In the genomic region with DNA sequence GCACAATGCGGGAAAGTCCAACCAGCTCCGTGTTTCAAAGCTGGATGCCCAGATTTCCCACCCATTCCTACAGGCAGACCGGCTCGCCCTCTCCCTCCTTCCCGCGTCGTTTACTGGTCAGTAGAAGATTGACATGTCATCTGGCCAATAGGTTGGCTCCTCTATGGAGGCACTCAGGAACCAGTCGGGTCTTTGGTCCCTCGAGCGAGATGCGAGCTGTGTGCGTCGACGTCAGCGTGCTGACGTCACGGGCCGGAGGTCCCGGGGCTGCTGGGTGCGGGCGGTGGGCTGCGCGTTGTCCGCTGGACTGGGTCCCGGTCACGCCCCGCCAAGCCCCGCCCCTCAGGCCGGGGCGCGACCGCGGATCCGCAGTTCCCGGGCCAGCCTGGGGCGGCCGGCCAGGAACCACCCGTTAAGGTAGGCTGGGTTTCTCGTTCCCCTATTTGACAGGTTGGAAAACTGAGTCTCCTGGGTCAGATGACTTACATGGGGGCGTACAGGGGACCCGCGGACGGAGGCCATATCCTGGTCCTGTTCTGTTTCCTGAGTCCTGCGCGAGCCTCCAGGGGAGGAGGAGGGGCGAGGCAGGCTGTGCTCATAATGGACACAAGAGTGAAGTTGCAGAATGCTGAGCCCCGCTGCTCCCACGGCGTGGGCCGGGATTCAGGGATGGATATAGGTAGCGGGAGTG, we compare ENCODE assay signal across 1 cellular context.
TF ChIP-seq lines count a peak whose summit lies in the region.

A gene with protein sequence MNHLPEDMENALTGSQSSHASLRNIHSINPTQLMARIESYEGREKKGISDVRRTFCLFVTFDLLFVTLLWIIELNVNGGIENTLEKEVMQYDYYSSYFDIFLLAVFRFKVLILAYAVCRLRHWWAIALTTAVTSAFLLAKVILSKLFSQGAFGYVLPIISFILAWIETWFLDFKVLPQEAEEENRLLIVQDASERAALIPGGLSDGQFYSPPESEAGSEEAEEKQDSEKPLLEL (plus strand): TSS at position 242 of the 691 bp plus-strand sequence. CDS start 29,260 bp downstream, outside the sequence.

TF ChIP-seq in HepG2, 621 proteins besides CTCF, POLR2A, EP300 and RAD21 (continued from another document and continues in another):
- TF ChIP-seq ZBTB2 (CRISPR knock-in tag; IDR thresholded peaks at IDR 0.05; ENCODE audit: low read depth) (no peak), ZNF124 (CRISPR knock-in tag; IDR thresholded peaks at IDR 0.05) (peak; percentile 20; the same call in 1 of the 2 replicates), ZNF343 (CRISPR knock-in tag; IDR thresholded peaks at IDR 0.05) (0 out of 2 replicates have a peak, but pooled peaks have one; percentile 1), FLYWCH1 (CRISPR knock-in tag; IDR thresholded peaks at IDR 0.05) (no peak), SAP130 (CRISPR knock-in tag; IDR thresholded peaks at IDR 0.05; ENCODE audit: low read depth) (peak; percentile 84), SP4 (CRISPR knock-in tag; IDR thresholded peaks at IDR 0.05) (peak; percentile 41; the same call in 1 of the 2 replicates), HNRNPK (IDR thresholded peaks at IDR 0.05; ENCODE audit: low read depth, low read length, poor library complexity, severe bottlenecking) (no peak), MYC (CRISPR knock-in tag; IDR thresholded peaks at IDR 0.05; ENCODE audit: borderline replicate concordance) (peak; percentile 13; the same call in 1 of the 2 replicates), SNAI1 (CRISPR knock-in tag; IDR thresholded peaks at IDR 0.05; ENCODE audit: borderline replicate concordance) (no peak), ZNF670 (CRISPR knock-in tag; IDR thresholded peaks at IDR 0.05; ENCODE audit: borderline replicate concordance) (no peak), ZNF543 (CRISPR knock-in tag; IDR thresholded peaks at IDR 0.05) (peak; percentile 75; the same call in 1 of the 2 replicates), EZH2 (conservative IDR thresholded peaks at IDR 0.05; ENCODE audit: low read depth, low read length) (no peak), ZNF276 (CRISPR knock-in tag; IDR thresholded peaks at IDR 0.05; ENCODE audit: low read depth) (peak; percentile 63; the same call in 1 of the 2 replicates), PRMT3 (CRISPR knock-in tag; IDR thresholded peaks at IDR 0.05; ENCODE audit: borderline replicate concordance, low read depth) (no peak), ZNF510 (CRISPR knock-in tag; IDR thresholded peaks at IDR 0.05; ENCODE audit: low read depth) (0 out of 2 replicates have a peak, but pooled peaks have one; percentile 41), ZNF274 (CRISPR knock-in tag; IDR thresholded peaks at IDR 0.05) (0 out of 2 replicates have a peak, but pooled peaks have one; percentile 22), HIVEP1 (CRISPR knock-in tag; IDR thresholded peaks at IDR 0.05) (0 out of 2 replicates have a peak, but pooled peaks have one; percentile 25), FOXC1 (CRISPR knock-in tag; IDR thresholded peaks at IDR 0.05; ENCODE audit: borderline replicate concordance) (peak; percentile 29; the same call in 1 of the 2 replicates), RBM22 (optimal IDR thresholded peaks at IDR 0.05; ENCODE audit: low read length) (no peak), REL (CRISPR knock-in tag; conservative IDR thresholded peaks at IDR 0.05) (no peak), PHF21A (CRISPR knock-in tag; IDR thresholded peaks at IDR 0.05) (peak; percentile 37; the same call in 1 of the 2 replicates), KDM5B (CRISPR knock-in tag; IDR thresholded peaks at IDR 0.05; ENCODE audit: borderline replicate concordance) (peak; percentile 69; the same call in 1 of the 2 replicates), CHD4 (IDR thresholded peaks at IDR 0.05; ENCODE audit: borderline replicate concordance, low read length) (peak; percentile 91; the same call in 1 of the 2 replicates), KDM4B (CRISPR knock-in tag; IDR thresholded peaks at IDR 0.05) (0 out of 2 replicates have a peak, but pooled peaks have one; percentile 25), ZNF713 (CRISPR knock-in tag; IDR thresholded peaks at IDR 0.05) (no peak), ZFP62 (CRISPR knock-in tag; IDR thresholded peaks at IDR 0.05) (no peak), ZNF589 (CRISPR knock-in tag; conservative IDR thresholded peaks at IDR 0.05) (no peak), KDM1A (CRISPR knock-in tag; IDR thresholded peaks at IDR 0.05) (0 out of 2 replicates have a peak, but pooled peaks have one; percentile 53), FIP1L1 (IDR thresholded peaks at IDR 0.05; ENCODE audit: borderline replicate concordance, insufficient read depth, low read depth, low read length) (no peak), CBX1 (IDR thresholded peaks at IDR 0.05; ENCODE audit: low read depth) (no peak), KAT7 (CRISPR knock-in tag; IDR thresholded peaks at IDR 0.05; ENCODE audit: borderline replicate concordance) (peak; percentile 55; the same call in 1 of the 2 replicates), GZF1 (CRISPR knock-in tag; IDR thresholded peaks at IDR 0.05) (no peak), MTA1 (CRISPR knock-in tag; IDR thresholded peaks at IDR 0.05; ENCODE audit: borderline replicate concordance) (peak; percentile 49; the same call in 1 of the 2 replicates), HOXA7 (CRISPR knock-in tag; IDR thresholded peaks at IDR 0.05) (no peak), GATAD1 (CRISPR knock-in tag; IDR thresholded peaks at IDR 0.05) (peak; percentile 73; the same call in 1 of the 2 replicates), ZNF777 (CRISPR knock-in tag; IDR thresholded peaks at IDR 0.05) (no peak; the same call in 1 of the 2 replicates), DNMT1 (CRISPR knock-in tag; IDR thresholded peaks at IDR 0.05) (no peak), ZNF768 (CRISPR knock-in tag; IDR thresholded peaks at IDR 0.05) (no peak), FOXK2 (IDR thresholded peaks at IDR 0.05) (no peak), ZNF891 (CRISPR knock-in tag; IDR thresholded peaks at IDR 0.05) (no peak), YY1 (IDR thresholded peaks at IDR 0.05; ENCODE audit: insufficient read depth, insufficient replicate concordance, low read depth, low read length) (peak; percentile 14), PAF1 (CRISPR knock-in tag; IDR thresholded peaks at IDR 0.05) (no peak), POGK (CRISPR knock-in tag; conservative IDR thresholded peaks at IDR 0.05) (peak; percentile 76; the same call in 1 of the 2 replicates), ZSCAN22 (CRISPR knock-in tag; IDR thresholded peaks at IDR 0.05) (no peak), HMGXB4 (CRISPR knock-in tag; IDR thresholded peaks at IDR 0.05; ENCODE audit: borderline replicate concordance in 1 of 2, low read depth in 1 of 2) (peak in 1 of 2 experiments; percentile 62; a peak in 1 of 4 replicates), TCF12 (IDR thresholded peaks at IDR 0.05) (no peak), TCF12 (CRISPR knock-in tag; IDR thresholded peaks at IDR 0.05) (no peak), MAFK (conservative IDR thresholded peaks at IDR 0.05 in 1 of 2, IDR thresholded peaks at IDR 0.05 in 1 of 2; ENCODE audit: low read length in 2 of 2) (no peak), ZSCAN31 (CRISPR knock-in tag; IDR thresholded peaks at IDR 0.05; ENCODE audit: low read depth) (peak; percentile 77; the same call in 1 of the 2 replicates), ZNF235 (CRISPR knock-in tag; IDR thresholded peaks at IDR 0.05; ENCODE audit: borderline replicate concordance) (0 out of 2 replicates have a peak, but pooled peaks have one; percentile 64)
- TF ChIP-seq, protein P1, sequence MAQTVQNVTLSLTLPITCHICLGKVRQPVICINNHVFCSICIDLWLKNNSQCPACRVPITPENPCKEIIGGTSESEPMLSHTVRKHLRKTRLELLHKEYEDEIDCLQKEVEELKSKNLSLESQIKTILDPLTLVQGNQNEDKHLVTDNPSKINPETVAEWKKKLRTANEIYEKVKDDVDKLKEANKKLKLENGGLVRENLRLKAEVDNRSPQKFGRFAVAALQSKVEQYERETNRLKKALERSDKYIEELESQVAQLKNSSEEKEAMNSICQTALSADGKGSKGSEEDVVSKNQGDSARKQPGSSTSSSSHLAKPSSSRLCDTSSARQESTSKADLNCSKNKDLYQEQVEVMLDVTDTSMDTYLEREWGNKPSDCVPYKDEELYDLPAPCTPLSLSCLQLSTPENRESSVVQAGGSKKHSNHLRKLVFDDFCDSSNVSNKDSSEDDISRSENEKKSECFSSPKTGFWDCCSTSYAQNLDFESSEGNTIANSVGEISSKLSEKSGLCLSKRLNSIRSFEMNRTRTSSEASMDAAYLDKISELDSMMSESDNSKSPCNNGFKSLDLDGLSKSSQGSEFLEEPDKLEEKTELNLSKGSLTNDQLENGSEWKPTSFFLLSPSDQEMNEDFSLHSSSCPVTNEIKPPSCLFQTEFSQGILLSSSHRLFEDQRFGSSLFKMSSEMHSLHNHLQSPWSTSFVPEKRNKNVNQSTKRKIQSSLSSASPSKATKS (CRISPR knock-in tag; IDR thresholded peaks at IDR 0.05): no peak
- TF ChIP-seq, protein P2, sequence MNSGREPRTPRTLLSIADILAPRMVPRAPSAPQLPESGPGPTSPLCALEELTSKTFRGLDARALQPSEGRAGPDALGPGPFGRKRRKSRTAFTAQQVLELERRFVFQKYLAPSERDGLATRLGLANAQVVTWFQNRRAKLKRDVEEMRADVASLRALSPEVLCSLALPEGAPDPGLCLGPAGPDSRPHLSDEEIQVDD (CRISPR knock-in tag; IDR thresholded peaks at IDR 0.05; ENCODE audit: borderline replicate concordance): no peak
- TF ChIP-seq, protein P3, sequence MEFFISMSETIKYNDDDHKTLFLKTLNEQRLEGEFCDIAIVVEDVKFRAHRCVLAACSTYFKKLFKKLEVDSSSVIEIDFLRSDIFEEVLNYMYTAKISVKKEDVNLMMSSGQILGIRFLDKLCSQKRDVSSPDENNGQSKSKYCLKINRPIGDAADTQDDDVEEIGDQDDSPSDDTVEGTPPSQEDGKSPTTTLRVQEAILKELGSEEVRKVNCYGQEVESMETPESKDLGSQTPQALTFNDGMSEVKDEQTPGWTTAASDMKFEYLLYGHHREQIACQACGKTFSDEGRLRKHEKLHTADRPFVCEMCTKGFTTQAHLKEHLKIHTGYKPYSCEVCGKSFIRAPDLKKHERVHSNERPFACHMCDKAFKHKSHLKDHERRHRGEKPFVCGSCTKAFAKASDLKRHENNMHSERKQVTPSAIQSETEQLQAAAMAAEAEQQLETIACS (CRISPR knock-in tag; IDR thresholded peaks at IDR 0.05): no peak
- TF ChIP-seq, protein P4, sequence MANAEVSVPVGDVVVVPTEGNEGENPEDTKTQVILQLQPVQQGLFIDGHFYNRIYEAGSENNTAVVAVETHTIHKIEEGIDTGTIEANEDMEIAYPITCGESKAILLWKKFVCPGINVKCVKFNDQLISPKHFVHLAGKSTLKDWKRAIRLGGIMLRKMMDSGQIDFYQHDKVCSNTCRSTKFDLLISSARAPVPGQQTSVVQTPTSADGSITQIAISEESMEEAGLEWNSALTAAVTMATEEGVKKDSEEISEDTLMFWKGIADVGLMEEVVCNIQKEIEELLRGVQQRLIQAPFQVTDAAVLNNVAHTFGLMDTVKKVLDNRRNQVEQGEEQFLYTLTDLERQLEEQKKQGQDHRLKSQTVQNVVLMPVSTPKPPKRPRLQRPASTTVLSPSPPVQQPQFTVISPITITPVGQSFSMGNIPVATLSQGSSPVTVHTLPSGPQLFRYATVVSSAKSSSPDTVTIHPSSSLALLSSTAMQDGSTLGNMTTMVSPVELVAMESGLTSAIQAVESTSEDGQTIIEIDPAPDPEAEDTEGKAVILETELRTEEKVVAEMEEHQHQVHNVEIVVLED (CRISPR knock-in tag; IDR thresholded peaks at IDR 0.05; ENCODE audit: borderline replicate concordance): peak; percentile 99
